11 cellular contexts compared by ENCODE assay signal in the genomic region with DNA sequence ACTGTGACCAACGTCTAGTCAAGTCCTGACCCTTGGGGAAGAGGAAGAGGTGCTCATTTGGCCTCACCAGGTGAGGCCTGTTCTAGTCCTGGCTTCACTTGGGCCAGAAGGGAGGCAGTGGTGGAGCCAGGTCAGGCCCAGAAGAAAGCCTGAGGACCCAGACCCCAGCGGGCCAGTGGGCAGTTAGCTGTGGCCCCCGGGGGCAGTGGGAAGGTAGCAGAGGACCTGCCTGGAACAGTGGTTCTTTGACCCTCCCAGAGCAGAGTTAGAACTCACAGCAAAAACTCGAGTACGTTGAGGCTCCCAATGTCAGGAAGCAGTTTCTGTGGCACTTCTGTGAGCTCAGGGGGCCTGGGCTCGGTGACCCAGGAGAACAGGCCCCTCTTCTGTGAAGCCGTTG.
DNase-seq lines count a peak whose midpoint lies in the region; ATAC-seq and TF ChIP-seq lines count a peak whose summit lies in the region.
"Had no signal": no experiment of that assay in that cellular context is flagged by ENCODE, and none has a peak within 500 bp of the region (broad histone marks: within the 10 kb centered on the region; RNA-seq: fewer than 3 reads in every experiment).

No MANE protein-coding gene starts in this region.

- peak; percentile 18 for DNase-seq in Right ventricle myocardium inferior (ENCODE audit: missing footprints)
- DNase-seq in cardiac septum (ENCODE audit: low spot score), result no peak
- no peak for DNase-seq in esophagus muscularis mucosa (ENCODE audit: extremely low spot score)
- no peak for DNase-seq in ovary
- no peak for DNase-seq in vagina (ENCODE audit: extremely low spot score in 2 of 2)
- no peak for DNase-seq in erythroblast (lab: John Stamatoyannopoulos, UW)
- no peak for DNase-seq in SKM-1 (lab: John Stamatoyannopoulos, UW; ENCODE audit: unreplicated experiment)
- DNase-seq: NCI-H2107 had no signal

- H3K27ac ChIP-seq in esophagus muscularis mucosa (replicated peaks in 1 of 4) (peak overlapping the region; percentile 61 to 75 (median 71)), ovary (peak overlapping the region; percentile 66 to 80), vagina (peak overlapping the region; percentile 87)
- H3K27ac ChIP-seq: thoracic aorta had no signal

- H3K4me1 ChIP-seq in esophagus muscularis mucosa, result peaks cover 28 to 63% (median 54%) of the 10 kb centered on the region in 4 donors
- peaks cover 21% of the 10 kb centered on the region for H3K4me1 ChIP-seq in ovary (ENCODE audit: insufficient read depth)
- H3K4me1 ChIP-seq in vagina, result peaks cover 43% of the 10 kb centered on the region

- H3K4me3 ChIP-seq in esophagus muscularis mucosa (no peak overlapping the region), ovary (no peak overlapping the region), vagina (no peak overlapping the region)
- H3K4me3 ChIP-seq: thoracic aorta had no signal

- H3K9me3 ChIP-seq in esophagus muscularis mucosa (no peaks in the 10 kb centered on the region), ovary (no peaks in the 10 kb centered on the region), vagina (no peaks in the 10 kb centered on the region)
- H3K9me3 ChIP-seq: SK-N-SH, thoracic aorta had no signal

- H3K27me3 ChIP-seq in esophagus muscularis mucosa, result no peaks in the 10 kb centered on the region
- H3K27me3 ChIP-seq in ovary, result no peaks in the 10 kb centered on the region
- H3K27me3 ChIP-seq in vagina, result no peaks in the 10 kb centered on the region

- TF ChIP-seq POLR2A in esophagus muscularis mucosa (IDR thresholded peaks at IDR 0.05; ENCODE audit: low read depth), result no peak
- no peak for TF ChIP-seq POLR2A in ovary (IDR thresholded peaks at IDR 0.05)
- no peak for TF ChIP-seq POLR2A in vagina (IDR thresholded peaks at IDR 0.05)
- no peak for TF ChIP-seq POLR2A in erythroblast (IDR thresholded peaks at IDR 0.05; ENCODE audit: low read length)

- ATAC-seq in Right ventricle myocardium inferior, result no peak
- no peak for ATAC-seq in HG02973 (IDR thresholded peaks at IDR 0.05; ENCODE audit: unreplicated experiment)

- WGBS in esophagus muscularis mucosa, result 86% methylated on average over 5 of the region's 7 CpGs
- 73 to 80% (median 74%) methylated on average over 7 of the region's 7 CpGs for WGBS in ovary, 3 donors

- H3K36me3 ChIP-seq in esophagus muscularis mucosa (peaks cover 0 to 5% (median 0%) of the 10 kb centered on the region in 4 donors), ovary (no peaks in the 10 kb centered on the region), vagina (no peaks in the 10 kb centered on the region)
- H3K36me3 ChIP-seq: thoracic aorta had no signal

- intact Hi-C loops in Right ventricle myocardium inferior (cut with DNase I) (no loop called here), cardiac septum (cut with DNase I) (loop anchor here (2.0 kb wide), 1 partner anchor 234 kb away; no protein-coding TSS in a partner anchor), esophagus muscularis mucosa (cut with DNase I) (loop anchor here (1.0 to 5.0 kb wide), 3 partner anchors 44 to 257 kb away; no protein-coding TSS in a partner anchor), ovary (cut with DNase I) (loop anchor here in 3 of 4 donors (2.0 to 5.0 kb wide), 2 partner anchors 76 to 258 kb away; a partner anchor contains a TSS), vagina (cut with DNase I) (loop anchor here (5.0 kb wide), 1 partner anchor 256 kb away; no protein-coding TSS in a partner anchor)

- TF ChIP-seq EP300 in esophagus muscularis mucosa (IDR thresholded peaks at IDR 0.05) (no peak), ovary (IDR thresholded peaks at IDR 0.05) (no peak)

- TF ChIP-seq CTCF in esophagus muscularis mucosa (IDR thresholded peaks at IDR 0.05) (no peak), ovary (IDR thresholded peaks at IDR 0.05) (no peak), vagina (IDR thresholded peaks at IDR 0.05) (no peak)
